Comparison of ENCODE assay signal across 16 cellular contexts in the genomic region with DNA sequence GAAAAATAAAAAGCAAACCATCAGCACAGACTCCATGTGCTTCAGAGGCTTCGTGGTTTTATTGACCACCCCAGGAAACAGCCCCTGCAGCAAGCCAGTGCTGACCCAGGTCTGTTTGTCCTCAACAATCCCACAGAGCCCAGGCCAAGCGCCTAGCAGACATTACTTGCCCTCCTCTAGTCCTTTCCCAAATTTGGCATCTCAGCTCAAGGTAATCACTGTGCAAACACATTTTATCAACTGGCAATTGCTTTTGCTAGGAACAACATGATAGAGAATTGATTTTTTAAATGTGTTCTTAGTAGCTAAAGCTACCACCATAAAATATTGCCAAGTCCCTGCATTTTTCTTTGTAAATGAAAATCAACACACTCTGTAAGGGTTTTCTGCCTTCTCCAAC.
"Had no signal": no experiment of that assay in that cellular context is flagged by ENCODE, and none has a peak within 500 bp of the region (broad histone marks: within the 10 kb centered on the region; RNA-seq: fewer than 3 reads in every experiment).

No MANE protein-coding gene starts in this region.

- H3K27me3 Mint-ChIP-seq: type B pancreatic cell had no signal

- ATAC-seq: foreskin keratinocyte; left cardiac atrium; left ventricle myocardium superior; naive thymus-derived CD4-positive, alpha-beta T cell; stimulated activated effector memory CD8-positive, alpha-beta T cell treated with anti-CD3 and anti-CD28 coated beads, Interleukin-12 subunit alpha, Interleukin-12 subunit beta, amount 100 ng/mL, for 72 hours; stimulated activated naive CD8-positive, alpha-beta T cell treated with anti-CD3 and anti-CD28 coated beads, Interleukin-15, Interleukin-2, amounts not matched to agents 100 U/mL and 50 U/mL, for 24 hours had no signal

- H3K4me1 Mint-ChIP-seq: stimulated activated effector memory CD8-positive, alpha-beta T cell treated with anti-CD3 and anti-CD28 coated beads, Interleukin-12 subunit alpha, Interleukin-12 subunit beta, amount 100 ng/mL, for 72 hours had no signal

- H3K27ac Mint-ChIP-seq: endodermal cell; naive thymus-derived CD4-positive, alpha-beta T cell; stimulated activated effector memory CD8-positive, alpha-beta T cell treated with anti-CD3 and anti-CD28 coated beads, Interleukin-12 subunit alpha, Interleukin-12 subunit beta, amount 100 ng/mL, for 72 hours; type B pancreatic cell had no signal

- H3K36me3 Mint-ChIP-seq: naive thymus-derived CD4-positive, alpha-beta T cell; stimulated activated effector memory CD8-positive, alpha-beta T cell treated with anti-CD3 and anti-CD28 coated beads, Interleukin-12 subunit alpha, Interleukin-12 subunit beta, amount 100 ng/mL, for 72 hours had no signal

- H3K4me3 Mint-ChIP-seq: endodermal cell; stimulated activated effector memory CD8-positive, alpha-beta T cell treated with anti-CD3 and anti-CD28 coated beads, Interleukin-12 subunit alpha, Interleukin-12 subunit beta, amount 100 ng/mL, for 72 hours; type B pancreatic cell had no signal

- H3K9me3 Mint-ChIP-seq: endodermal cell; naive thymus-derived CD4-positive, alpha-beta T cell; stimulated activated effector memory CD8-positive, alpha-beta T cell treated with anti-CD3 and anti-CD28 coated beads, Interleukin-12 subunit alpha, Interleukin-12 subunit beta, amount 100 ng/mL, for 72 hours; type B pancreatic cell had no signal

- DNase-seq: effector CD4-positive, alpha-beta T cell; endodermal cell; erythroblast; foreskin keratinocyte; kidney; left cardiac atrium; left ventricle myocardium superior; mesendoderm; naive thymus-derived CD4-positive, alpha-beta T cell; right cardiac atrium; stimulated activated CD4-positive, alpha-beta T cell treated with anti-CD3 and anti-CD28 coated beads, Interleukin-2, amount 100 ng/mL, for 48 hours; stimulated activated CD8-positive, alpha-beta memory T cell treated with anti-CD3 and anti-CD28 coated beads, Interleukin-4, amount 100 ng/mL, for 48 hours; stimulated activated naive CD8-positive, alpha-beta T cell treated with anti-CD3 and anti-CD28 coated beads, Interleukin-15, Interleukin-2, amounts not matched to agents 100 U/mL and 50 U/mL, for 24 hours; thyroid gland had no signal
